In the genomic region with DNA sequence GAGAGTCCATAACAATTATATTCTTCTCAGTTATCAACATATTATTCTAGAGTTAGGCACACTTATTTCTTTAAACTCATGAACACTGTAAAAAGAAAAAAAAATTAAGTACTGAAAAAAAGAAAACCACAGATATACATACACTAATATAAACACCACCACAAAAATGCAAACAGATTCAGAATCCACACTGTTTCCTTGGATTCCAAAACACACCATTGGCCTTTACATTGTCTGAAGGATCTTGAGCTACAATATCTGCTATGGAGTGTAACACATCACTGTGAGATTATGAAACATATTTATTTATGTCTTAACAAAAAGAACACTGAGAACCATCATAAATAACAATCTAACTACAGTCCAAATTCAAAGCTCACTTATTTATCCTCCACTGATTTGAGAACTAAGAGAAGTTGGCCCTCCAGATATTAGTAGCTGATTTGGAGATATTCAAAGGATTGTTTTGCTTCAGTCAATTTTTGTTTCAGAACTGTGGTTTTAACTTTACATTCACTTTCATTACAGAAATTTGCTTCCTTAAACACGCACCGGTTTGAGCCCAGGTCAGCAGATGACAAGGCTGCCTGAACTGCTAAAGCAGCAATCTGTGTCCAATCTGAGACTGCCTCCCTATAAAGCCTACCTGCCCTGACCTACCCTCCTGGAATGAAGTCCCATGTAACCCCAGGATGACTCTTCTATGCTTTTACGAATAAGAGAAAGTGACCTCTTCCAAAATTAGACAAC, we compare ENCODE assay signal across 8 cellular contexts. TPM values are rescaled to one million over a fixed set of nuclear protein-coding genes. Genes with fewer than 3 reads are reported as not detected.
DNase-seq lines count a peak whose midpoint lies in the region; ATAC-seq, FAIRE-seq and TF ChIP-seq lines count a peak whose summit lies in the region.

No MANE protein-coding gene starts in this region.

- peak overlapping the region; percentile 72 for H3K27ac ChIP-seq in CD4-positive, alpha-beta memory T cell (ENCODE audit: low read depth, low read length)
- peak overlapping the region; percentile 73 for H3K27ac ChIP-seq in parathyroid adenoma

- peak overlapping the region; percentile 89 to 99 (median 95) for H3K27ac Mint-ChIP-seq in CD4-positive, alpha-beta memory T cell
- H3K27ac Mint-ChIP-seq in activated naive CD8-positive, alpha-beta T cell treated with anti-CD3 and anti-CD28 coated beads, Interleukin-2, amount 10 ng/mL, durations not matched to agents 7 days and 5 days, result no peak overlapping the region

- H3K27me3 Mint-ChIP-seq in CD4-positive, alpha-beta memory T cell, result no peaks in the 10 kb centered on the region
- peaks cover 30% of the 10 kb centered on the region for H3K27me3 Mint-ChIP-seq in activated naive CD8-positive, alpha-beta T cell treated with anti-CD3 and anti-CD28 coated beads, Interleukin-2, amount 10 ng/mL, durations not matched to agents 7 days and 5 days

- H3K36me3 ChIP-seq in CD4-positive, alpha-beta memory T cell (ENCODE audit: insufficient read depth, low read length), result no peaks in the 10 kb centered on the region
- no peaks in the 10 kb centered on the region for H3K36me3 ChIP-seq in parathyroid adenoma (ENCODE audit: control insufficient read depth, insufficient read depth, low read length)

- CTCF ChIA-PET in CD4-positive, alpha-beta memory T cell (lab: Charles Lee; ENCODE audit: partially characterized antibody), result interaction anchor here (1.0 to 1.8 kb wide), 4 partner anchors 22 to 83 kb away, joined by 3 to 7 read pairs (median 4); no protein-coding TSS in a partner anchor

- H3K36me3 Mint-ChIP-seq in CD4-positive, alpha-beta memory T cell, result peaks cover 0 to 5% of the 10 kb centered on the region in 2 donors
- no peaks in the 10 kb centered on the region for H3K36me3 Mint-ChIP-seq in activated naive CD8-positive, alpha-beta T cell treated with anti-CD3 and anti-CD28 coated beads, Interleukin-2, amount 10 ng/mL, durations not matched to agents 7 days and 5 days

- no peak overlapping the region for H3K9ac ChIP-seq in parathyroid adenoma

- no peak for TF ChIP-seq CTCF in parathyroid adenoma (IDR thresholded peaks at IDR 0.05)
- no peak for TF ChIP-seq CTCF in D721Med (IDR thresholded peaks at IDR 0.05; ENCODE audit: insufficient read depth, missing control alignments)

- peak; percentile 43 to 57 (median 46) for DNase-seq in CD4-positive, alpha-beta memory T cell
- no peak for DNase-seq in activated naive CD8-positive, alpha-beta T cell treated with anti-CD3 and anti-CD28 coated beads, Interleukin-2, amount 10 ng/mL, durations not matched to agents 7 days and 5 days
- DNase-seq in NCI-H146 treated with DMSO at 0.1 percent for 48 hours (lab: John Stamatoyannopoulos, UW; ENCODE audit: unreplicated experiment) (no peak), D721Med (ENCODE audit: insufficient read length, low spot score) (no peak), retina (no peak)

- peak overlapping the region; percentile 82 for H3K4me2 ChIP-seq in parathyroid adenoma (ENCODE audit: low read length)

- H2AFZ ChIP-seq in parathyroid adenoma, result peak overlapping the region; percentile 84

- peaks cover 4% of the 10 kb centered on the region for H3K79me2 ChIP-seq in parathyroid adenoma

- intact Hi-C loops in CD4-positive, alpha-beta memory T cell (cut with micrococcal nuclease), result loop anchor here (2.0 to 5.0 kb wide), 3 partner anchors 47 to 824 kb away; a partner anchor contains a TSS

- peak overlapping the region; percentile 19 to 70 for H3K4me3 ChIP-seq in CD4-positive, alpha-beta memory T cell (ENCODE audit: low read length in 2 of 2)
- H3K4me3 ChIP-seq in parathyroid adenoma (ENCODE audit: low read depth, low read length), result peak overlapping the region; percentile 76

- POLR2A ChIA-PET in CD4-positive, alpha-beta memory T cell (lab: Charles Lee; ENCODE audit: partially characterized antibody), result interaction anchor here (0.7 to 1.6 kb wide), 7 partner anchors 14 to 125 kb away, joined by 3 to 13 read pairs (median 4); no protein-coding TSS in a partner anchor
- POLR2A ChIA-PET in activated naive CD8-positive, alpha-beta T cell treated with anti-CD3 and anti-CD28 coated beads, Interleukin-2, amount 10 ng/mL, durations not matched to agents 7 days and 5 days (lab: Charles Lee), result interaction anchor here (0.9 kb wide), 1 partner anchor 47 kb away, joined by 3 read pairs; a partner anchor contains a TSS

- FAIRE-seq in D721Med (lab: Jason Lieb, UNC), result no peak

- peaks cover 37 to 61% (median 54%) of the 10 kb centered on the region in 4 donors for H3K4me1 Mint-ChIP-seq in CD4-positive, alpha-beta memory T cell
- peaks cover 21% of the 10 kb centered on the region for H3K4me1 Mint-ChIP-seq in activated naive CD8-positive, alpha-beta T cell treated with anti-CD3 and anti-CD28 coated beads, Interleukin-2, amount 10 ng/mL, durations not matched to agents 7 days and 5 days

- H3K27me3 ChIP-seq in CD4-positive, alpha-beta memory T cell (ENCODE audit: insufficient read depth, low read length), result no peaks in the 10 kb centered on the region
- H3K27me3 ChIP-seq in parathyroid adenoma (ENCODE audit: control insufficient read depth, insufficient read depth, low read length), result no peaks in the 10 kb centered on the region

- H3K9me3 ChIP-seq in CD4-positive, alpha-beta memory T cell (ENCODE audit: control insufficient read depth in 1 of 2, low read length in 2 of 2), result no peaks in the 10 kb centered on the region
- H3K9me3 ChIP-seq in parathyroid adenoma (ENCODE audit: control insufficient read depth, low read length), result no peaks in the 10 kb centered on the region

- H3K4me1 ChIP-seq in CD4-positive, alpha-beta memory T cell (ENCODE audit: insufficient read depth, low read length), result peaks cover 66% of the 10 kb centered on the region
- H3K4me1 ChIP-seq in parathyroid adenoma, result peaks cover 4% of the 10 kb centered on the region

- no peaks in the 10 kb centered on the region for H3K9me3 Mint-ChIP-seq in CD4-positive, alpha-beta memory T cell
- H3K9me3 Mint-ChIP-seq in activated naive CD8-positive, alpha-beta T cell treated with anti-CD3 and anti-CD28 coated beads, Interleukin-2, amount 10 ng/mL, durations not matched to agents 7 days and 5 days, result no peaks in the 10 kb centered on the region

- peak; percentile 69 for ATAC-seq in GM19463 (IDR thresholded peaks at IDR 0.05; ENCODE audit: unreplicated experiment)
- peak; percentile 79 for ATAC-seq in HG03442 (IDR thresholded peaks at IDR 0.05; ENCODE audit: unreplicated experiment)
- ATAC-seq in activated naive CD8-positive, alpha-beta T cell treated with anti-CD3 and anti-CD28 coated beads, Interleukin-2, amount 10 ng/mL, durations not matched to agents 7 days and 5 days (ENCODE audit: low read depth), result peak; percentile 58

- peak overlapping the region; percentile 88 to 100 (median 98) for H3K4me3 Mint-ChIP-seq in CD4-positive, alpha-beta memory T cell
- peak overlapping the region; percentile 78 for H3K4me3 Mint-ChIP-seq in activated naive CD8-positive, alpha-beta T cell treated with anti-CD3 and anti-CD28 coated beads, Interleukin-2, amount 10 ng/mL, durations not matched to agents 7 days and 5 days

RNA-seq across cellular contexts. Expression of a gene that starts 47.0 kb away (rescaled TPM):
- 1 to 10 TPM; 1.3 to 1.6 TPM for total RNA-seq in CD4-positive, alpha-beta memory T cell
- polyA plus RNA-seq in CD4-positive, alpha-beta memory T cell, result under 1 TPM; 0.34 to 0.80 TPM
- total RNA-seq in activated naive CD8-positive, alpha-beta T cell treated with anti-CD3 and anti-CD28 coated beads, Interleukin-2, amount 10 ng/mL, durations not matched to agents 7 days and 5 days, result 10 to 100 TPM; 84.4 to 97.2 TPM

Comparison
In these comparisons a context has a peak if more than half of its experiments do, and no peak if none do; other contexts are left out.
1. DNase-seq: peak in CD4-positive, alpha-beta memory T cell (5 of 5); none in activated naive CD8-positive, alpha-beta T cell treated with anti-CD3 and anti-CD28 coated beads, Interleukin-2, amount 10 ng/mL, durations not matched to agents 7 days and 5 days (single experiment), NCI-H146 treated with DMSO at 0.1 percent for 48 hours (single experiment), D721Med (single experiment) and retina (single experiment).
2. RNA of a gene that starts 47.0 kb away (total RNA-seq): 84.4 to 97.2 TPM in activated naive CD8-positive, alpha-beta T cell treated with anti-CD3 and anti-CD28 coated beads, Interleukin-2, amount 10 ng/mL, durations not matched to agents 7 days and 5 days; 1.3 to 1.6 TPM in CD4-positive, alpha-beta memory T cell; every median in the first group is over 10 times any median in the second.
3. Peak in every context shown above with its lines, with median percentiles within 50 percentile points of each other: ATAC-seq.